Comparison of ENCODE assay signal across 9 cellular contexts in genomic region chr1:230191079-230191478, GRCh38.
DNase-seq lines count a peak whose midpoint lies in the region; ATAC-seq, FAIRE-seq and TF ChIP-seq lines count a peak whose summit lies in the region.
"Had no signal": no experiment of that assay in that cellular context is flagged by ENCODE, and none has a peak within 500 bp of the region (broad histone marks: within the 10 kb centered on the region; RNA-seq: fewer than 3 reads in every experiment).

No MANE protein-coding gene starts in this region.

- H3K4me3 Mint-ChIP-seq in CD4-positive, alpha-beta memory T cell: no peak overlapping the region
- H3K4me3 Mint-ChIP-seq: activated T-helper 17 cell treated with anti-CD3 and anti-CD28 coated beads, Interleukin-2, amount 50 U/mL, for 72 hours had no signal

- CTCF ChIA-PET in HepG2 (lab: Yijun Ruan, JAX; ENCODE audit: low intra/inter-chr PET ratio, low total read pairs) (no interaction called here), endothelial cell of umbilical vein (lab: Charles Lee) (interaction anchor here (1.4 to 1.5 kb wide), 2 partner anchors 15 to 23 kb away, joined by 5 to 6 read pairs; no protein-coding TSS in a partner anchor)
- CTCF ChIA-PET in CD4-positive, alpha-beta memory T cell (lab: Charles Lee; ENCODE audit: partially characterized antibody): no interaction called here

- TF ChIP-seq EP300 in HepG2 (IDR thresholded peaks at IDR 0.05; ENCODE audit: low read depth in 2 of 2, low read length in 2 of 2): no peak
- no peak for TF ChIP-seq EP300 in HepG2 (CRISPR knock-in tag; IDR thresholded peaks at IDR 0.05; ENCODE audit: borderline replicate concordance)

- H4K20me1 ChIP-seq in HepG2 (ENCODE audit: insufficient read depth, low read length) (no peaks in the 10 kb centered on the region), endothelial cell of umbilical vein (replicated peaks; ENCODE audit: control insufficient read depth, extremely low read depth, insufficient read depth, low read length) (no peaks in the 10 kb centered on the region)

- peaks cover 1% of the 10 kb centered on the region for H3K79me2 ChIP-seq in HepG2 (ENCODE audit: insufficient read depth, low read length)
- no peaks in the 10 kb centered on the region for H3K79me2 ChIP-seq in endothelial cell of umbilical vein (ENCODE audit: control insufficient read depth, insufficient read depth, low read length)

- ATAC-seq in HepG2 (no peak), mucosa of descending colon (peak; percentile 60), HG03196 (IDR thresholded peaks at IDR 0.05; ENCODE audit: unreplicated experiment) (no peak)
- ATAC-seq: activated T-helper 17 cell treated with anti-CD3 and anti-CD28 coated beads, Interleukin-2, amount 50 U/mL, for 72 hours had no signal

- H3K4me3 ChIP-seq in liver (ENCODE audit: low read depth in 1 of 3, low read length in 3 of 3) (no peak overlapping the region), HepG2 (replicated peaks in 1 of 3; ENCODE audit: insufficient read depth in 1 of 3, low read depth in 2 of 3, low read length in 3 of 3) (no peak overlapping the region), endothelial cell of umbilical vein (replicated peaks in 1 of 3; ENCODE audit: insufficient read depth in 1 of 3, low read depth in 1 of 3, low read length in 3 of 3) (no peak overlapping the region), mucosa of descending colon (no peak overlapping the region), BE2C (ENCODE audit: low read depth, low read length) (no peak overlapping the region)
- no peak overlapping the region for H3K4me3 ChIP-seq in CD4-positive, alpha-beta memory T cell (ENCODE audit: low read length in 2 of 2)

- H3K4me1 ChIP-seq in liver (ENCODE audit: control insufficient read depth in 4 of 4, insufficient read depth in 4 of 4, low read length in 3 of 4) (peaks cover 0 to 5% (median 0%) of the 10 kb centered on the region in 4 donors), HepG2 (ENCODE audit: insufficient read depth, low read length) (peaks cover 7% of the 10 kb centered on the region), endothelial cell of umbilical vein (ENCODE audit: control insufficient read depth, extremely low read depth, insufficient read depth, low read length) (peaks cover 26% of the 10 kb centered on the region), mucosa of descending colon (ENCODE audit: low read depth) (peaks cover 8% of the 10 kb centered on the region), BE2C (no peaks in the 10 kb centered on the region; the same call in none of the 2 replicates)
- peaks cover 16% of the 10 kb centered on the region for H3K4me1 ChIP-seq in CD4-positive, alpha-beta memory T cell (ENCODE audit: insufficient read depth, low read length)

- H2AFZ ChIP-seq in HepG2 (ENCODE audit: low read length) (no peak overlapping the region), endothelial cell of umbilical vein (ENCODE audit: low read depth, low read length) (no peak overlapping the region)

- TF ChIP-seq POLR2A in HepG2 (IDR thresholded peaks at IDR 0.05; ENCODE audit: insufficient read depth in 1 of 2, low read depth in 2 of 2, low read length in 2 of 2): no peak
- no peak for TF ChIP-seq POLR2A in endothelial cell of umbilical vein (IDR thresholded peaks at IDR 0.05; ENCODE audit: low read depth, low read length)

- no peaks in the 10 kb centered on the region for H3K9me1 ChIP-seq in endothelial cell of umbilical vein (replicated peaks; ENCODE audit: control insufficient read depth, extremely low read depth, insufficient read depth, low read length)

- H3K27ac Mint-ChIP-seq in CD4-positive, alpha-beta memory T cell: no peak overlapping the region
- H3K27ac Mint-ChIP-seq: activated T-helper 17 cell treated with anti-CD3 and anti-CD28 coated beads, Interleukin-2, amount 50 U/mL, for 72 hours had no signal

- intact Hi-C loops in HepG2 (cut with micrococcal nuclease; ENCODE audit: unreplicated experiment): no loop called here
- intact Hi-C loops in endothelial cell of umbilical vein (cut with micrococcal nuclease): loop anchor here (1.0 kb wide), 2 partner anchors 19 to 79 kb away; no protein-coding TSS in a partner anchor
- intact Hi-C loops in mucosa of descending colon (cut with DNase I, micrococcal nuclease): no loop called here
- intact Hi-C loops in CD4-positive, alpha-beta memory T cell (cut with micrococcal nuclease): no loop called here

- TF ChIP-seq CTCF in liver (IDR thresholded peaks at IDR 0.05; ENCODE audit: low read depth, low read length, missing input control): no peak
- no peak for TF ChIP-seq CTCF in HepG2 (CRISPR knock-in tag; IDR thresholded peaks at IDR 0.05)
- TF ChIP-seq CTCF in endothelial cell of umbilical vein (IDR thresholded peaks at IDR 0.05; ENCODE audit: extremely low read depth in 1 of 2, insufficient read depth in 1 of 2, low read depth in 1 of 2, low read length in 2 of 2): no peak
- no peak for TF ChIP-seq CTCF in mucosa of descending colon (IDR thresholded peaks at IDR 0.05)
- no peak for TF ChIP-seq CTCF in BE2C (IDR thresholded peaks at IDR 0.05; ENCODE audit: low read depth, low read length)

- DNase-seq in HepG2 (ENCODE audit: low spot score) (no peak), endothelial cell of umbilical vein (ENCODE audit: low read depth, low spot score) (peak; percentile 83), mucosa of descending colon (peak in 1 of 3 donors; percentile 40), BE2C (no peak)
- no peak for DNase-seq in CD4-positive, alpha-beta memory T cell
- no peak for DNase-seq in activated T-cell treated with anti-CD3 and anti-CD28 coated beads, Interleukin-2, amount 50 U/mL, for 1 hour

- peaks cover 1 to 14% of the 10 kb centered on the region in 2 donors for H3K36me3 Mint-ChIP-seq in CD4-positive, alpha-beta memory T cell

- H3K27me3 ChIP-seq in liver (ENCODE audit: control insufficient read depth in 4 of 4, insufficient read depth in 4 of 4, low read length in 3 of 4): no peaks in the 10 kb centered on the region
- H3K27me3 ChIP-seq in HepG2 (ENCODE audit: control insufficient read depth in 1 of 2, insufficient read depth in 2 of 2, low read length in 2 of 2): no peaks in the 10 kb centered on the region
- no peaks in the 10 kb centered on the region for H3K27me3 ChIP-seq in endothelial cell of umbilical vein (ENCODE audit: control insufficient read depth in 2 of 2, insufficient read depth in 2 of 2, low read length in 2 of 2)
- H3K27me3 ChIP-seq in BE2C: no peaks in the 10 kb centered on the region
- no peaks in the 10 kb centered on the region for H3K27me3 ChIP-seq in CD4-positive, alpha-beta memory T cell (ENCODE audit: insufficient read depth, low read length)

- no peak overlapping the region for H3K4me2 ChIP-seq in HepG2 (ENCODE audit: low read depth, low read length)
- H3K4me2 ChIP-seq in endothelial cell of umbilical vein (ENCODE audit: insufficient read depth, low read length): peak overlapping the region; percentile 40

- in situ Hi-C loops in HepG2 (cut with HindIII; ENCODE audit: extremely low pct_ligation_motif_present, low pct_unique_long_range_greater_than_20kb): no loop called here

- H3K9ac ChIP-seq in liver (ENCODE audit: low read depth in 1 of 2, low read length in 2 of 2) (no peak overlapping the region), HepG2 (ENCODE audit: insufficient read depth, low read depth, low read length) (no peak overlapping the region), endothelial cell of umbilical vein (replicated peaks; ENCODE audit: extremely low read depth, insufficient read depth, low read length) (no peak overlapping the region)

- dilution Hi-C loops in endothelial cell of umbilical vein (cut with MboI; ENCODE audit: extremely low pct_ligation_motif_present, low sequenced_read_pairs): no loop called here

- H3K27me3 Mint-ChIP-seq in CD4-positive, alpha-beta memory T cell: no peaks in the 10 kb centered on the region
- H3K27me3 Mint-ChIP-seq: activated T-helper 17 cell treated with anti-CD3 and anti-CD28 coated beads, Interleukin-2, amount 50 U/mL, for 72 hours had no signal

- WGBS in liver: 68% methylated on average over 5 of the region's 5 CpGs
- 96% methylated on average over 5 of the region's 5 CpGs for WGBS in HepG2 (ENCODE audit: low lambda C conversion rate)

- peaks cover 14 to 21% (median 18%) of the 10 kb centered on the region in 4 donors for H3K4me1 Mint-ChIP-seq in CD4-positive, alpha-beta memory T cell

- FAIRE-seq in HepG2 (lab: Jason Lieb, UNC) (no peak), endothelial cell of umbilical vein (lab: Jason Lieb, UNC) (peak; percentile 97)

- H3K27ac ChIP-seq in liver (ENCODE audit: low read depth in 1 of 2, low read length in 2 of 2) (peak overlapping the region; percentile 22 to 38), HepG2 (ENCODE audit: extremely low read length, insufficient read depth, low read length) (no peak overlapping the region), endothelial cell of umbilical vein (ENCODE audit: insufficient read depth, low read depth, low read length) (peak overlapping the region; percentile 57)
- no peak overlapping the region for H3K27ac ChIP-seq in CD4-positive, alpha-beta memory T cell (ENCODE audit: low read depth, low read length)

- TF ChIP-seq RAD21 in liver (IDR thresholded peaks at IDR 0.05) (peak; percentile 16 to 47), HepG2 (CRISPR knock-in tag; IDR thresholded peaks at IDR 0.05) (no peak)

- H3K9me3 ChIP-seq in liver (ENCODE audit: control insufficient read depth in 4 of 4, low read length in 3 of 4): no peaks in the 10 kb centered on the region
- no peaks in the 10 kb centered on the region for H3K9me3 ChIP-seq in HepG2 (ENCODE audit: low read length)
- H3K9me3 ChIP-seq in endothelial cell of umbilical vein (replicated peaks; ENCODE audit: control insufficient read depth, insufficient read depth, low read length): no peaks in the 10 kb centered on the region
- H3K9me3 ChIP-seq in mucosa of descending colon: no peaks in the 10 kb centered on the region
- H3K9me3 ChIP-seq in BE2C: no peaks in the 10 kb centered on the region
- no peaks in the 10 kb centered on the region for H3K9me3 ChIP-seq in CD4-positive, alpha-beta memory T cell (ENCODE audit: control insufficient read depth in 1 of 2, low read length in 2 of 2)

- no peaks in the 10 kb centered on the region for H3K9me3 Mint-ChIP-seq in CD4-positive, alpha-beta memory T cell
- H3K9me3 Mint-ChIP-seq: activated T-helper 17 cell treated with anti-CD3 and anti-CD28 coated beads, Interleukin-2, amount 50 U/mL, for 72 hours had no signal

- peaks cover 0 to 7% (median 4%) of the 10 kb centered on the region in 4 donors for H3K36me3 ChIP-seq in liver (ENCODE audit: control insufficient read depth in 4 of 4, insufficient read depth in 3 of 4, low read depth in 1 of 4, low read length in 3 of 4)
- peaks cover 2 to 5% of the 10 kb centered on the region in 2 experiments; a peak in 2 of 5 replicates for H3K36me3 ChIP-seq in HepG2 (replicated peaks in 1 of 2; ENCODE audit: control insufficient read depth in 1 of 2, insufficient read depth in 2 of 2, low read length in 2 of 2)
- H3K36me3 ChIP-seq in endothelial cell of umbilical vein (ENCODE audit: control insufficient read depth in 2 of 2, extremely low read depth in 1 of 2, insufficient read depth in 2 of 2, low read length in 2 of 2): no peaks in the 10 kb centered on the region
- H3K36me3 ChIP-seq in mucosa of descending colon (ENCODE audit: low read depth): no peaks in the 10 kb centered on the region
- H3K36me3 ChIP-seq in BE2C: no peaks in the 10 kb centered on the region; the same call in 1 of the 2 replicates
- no peaks in the 10 kb centered on the region for H3K36me3 ChIP-seq in CD4-positive, alpha-beta memory T cell (ENCODE audit: insufficient read depth, low read length)

- POLR2A ChIA-PET in HepG2 (lab: Yijun Ruan, JAX): no interaction called here
- POLR2A ChIA-PET in endothelial cell of umbilical vein (lab: Charles Lee): interaction anchor here (0.6 kb wide), 1 partner anchor 160 kb away, joined by 3 read pairs; no protein-coding TSS in a partner anchor
- POLR2A ChIA-PET in CD4-positive, alpha-beta memory T cell (lab: Charles Lee; ENCODE audit: partially characterized antibody): no interaction called here

- BruUV-seq in HepG2 (replicated peaks; lab: Mats Ljungman, UMichigan) (no TSS peak), endothelial cell of umbilical vein (replicated peaks; lab: Mats Ljungman, UMichigan) (no TSS peak)

Comparison
In these comparisons a context has a peak if more than half of its experiments do, and no peak if none do; other contexts are left out.
1. H3K27ac ChIP-seq: peak in liver (2 of 2) and endothelial cell of umbilical vein (single experiment); none in HepG2 (single experiment) and CD4-positive, alpha-beta memory T cell (single experiment).